ENCODE assay signal across 9 cellular contexts in the genomic region with DNA sequence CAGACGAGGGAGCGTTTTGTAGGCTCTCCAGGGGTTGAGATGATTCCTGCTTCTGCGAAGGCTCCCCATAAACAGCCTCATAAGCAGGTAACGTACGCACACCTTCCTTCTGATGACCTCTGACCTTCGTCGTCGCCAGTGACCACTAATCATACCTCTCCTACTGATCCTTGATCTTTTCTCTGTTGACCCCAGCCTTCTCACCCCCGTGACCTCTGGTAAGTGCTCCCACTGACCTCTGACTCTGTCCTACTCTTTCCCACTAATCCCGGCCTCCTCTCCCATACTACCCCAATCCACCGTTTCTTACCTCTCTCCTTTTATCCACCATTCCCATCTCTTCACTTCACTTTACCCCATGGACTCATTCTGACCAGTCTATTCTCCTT. TPM values are rescaled to one million over a fixed set of nuclear protein-coding genes. Genes with fewer than 3 reads are reported as not detected.
DNase-seq lines count a peak whose midpoint lies in the region; ATAC-seq, FAIRE-seq and TF ChIP-seq lines count a peak whose summit lies in the region.
"Had no signal": no experiment of that assay in that cellular context is flagged by ENCODE, and none has a peak within 500 bp of the region (broad histone marks: within the 10 kb centered on the region; RNA-seq: fewer than 3 reads in every experiment).

No MANE protein-coding gene starts in this region.

- no peaks in the 10 kb centered on the region for H3K36me3 ChIP-seq in CD8-positive, alpha-beta T cell (ENCODE audit: insufficient read depth, low read length)
- H3K36me3 ChIP-seq in osteoblast (ENCODE audit: insufficient read depth, low read length) = no peaks in the 10 kb centered on the region

- peaks cover 33% of the 10 kb centered on the region for H3K79me2 ChIP-seq in osteoblast (ENCODE audit: insufficient read depth, low read length)

- POLR2A ChIA-PET in CD8-positive, alpha-beta T cell (lab: Charles Lee) = interaction anchor here (0.8 to 1.1 kb wide), 4 partner anchors 79 to 188 kb away, joined by 3 to 5 read pairs (median 3); partner anchors contain the start of genes GALT, MYORG and SIGMAR1

- no peak for FAIRE-seq in GM12891 (lab: Jason Lieb, UNC)

- no peaks in the 10 kb centered on the region for H3K27me3 ChIP-seq in CD8-positive, alpha-beta T cell (ENCODE audit: insufficient read depth, low read length)
- peaks cover 20% of the 10 kb centered on the region for H3K27me3 ChIP-seq in osteoblast (ENCODE audit: insufficient read depth, low read length)

- CTCF ChIA-PET in CD8-positive, alpha-beta T cell (lab: Charles Lee) = interaction anchor here (1.0 kb wide), 2 partner anchors 56 to 175 kb away, joined by 3 to 4 read pairs; no protein-coding TSS in a partner anchor

- H3K4me1 Mint-ChIP-seq in CD8-positive, alpha-beta T cell (ENCODE audit: low read depth) = peaks cover 30% of the 10 kb centered on the region
- peaks cover 26 to 38% of the 10 kb centered on the region in 2 donors for H3K4me1 Mint-ChIP-seq in effector memory CD8-positive, alpha-beta T cell (ENCODE audit: low read depth in 2 of 2)

- H3K27ac ChIP-seq in CD8-positive, alpha-beta T cell (ENCODE audit: low read depth, low read length) = no peak overlapping the region
- no peak overlapping the region for H3K27ac ChIP-seq in osteoblast (ENCODE audit: low read depth, low read length)

- no peak for DNase-seq in CD8-positive, alpha-beta T cell
- DNase-seq in NB4 (ENCODE audit: low read depth) (no peak), osteoblast (ENCODE audit: insufficient read length, low spot score, missing footprints) (no peak), NCI-H82 (lab: John Stamatoyannopoulos, UW) (no peak), GM12891 (ENCODE audit: insufficient read length, low spot score) (no peak), SKM-1 treated with dmso at 0.1 percent for 144 hours (lab: John Stamatoyannopoulos, UW; ENCODE audit: unreplicated experiment) (no peak)
- no peak for DNase-seq in effector memory CD8-positive, alpha-beta T cell

- TF ChIP-seq POLR2A in NB4 (IDR thresholded peaks at IDR 0.05; ENCODE audit: extremely low read depth, insufficient read length) (no peak), GM12891 (IDR thresholded peaks at IDR 0.05; ENCODE audit: low read depth, low read length) (no peak)

- H3K4me2 ChIP-seq in osteoblast (ENCODE audit: insufficient read depth, low read length) = peak overlapping the region; percentile 95

- peaks cover 22% of the 10 kb centered on the region for H4K20me1 ChIP-seq in osteoblast (ENCODE audit: insufficient read depth, low read length)

- no peaks in the 10 kb centered on the region for H3K9me3 Mint-ChIP-seq in CD8-positive, alpha-beta T cell
- H3K9me3 Mint-ChIP-seq in effector memory CD8-positive, alpha-beta T cell = no peaks in the 10 kb centered on the region

- peaks cover 3% of the 10 kb centered on the region for H3K36me3 Mint-ChIP-seq in CD8-positive, alpha-beta T cell
- H3K36me3 Mint-ChIP-seq in effector memory CD8-positive, alpha-beta T cell (ENCODE audit: insufficient read depth) = peaks cover 4% of the 10 kb centered on the region

- no peaks in the 10 kb centered on the region for H3K27me3 Mint-ChIP-seq in CD8-positive, alpha-beta T cell (ENCODE audit: low read depth)
- peaks cover 0 to 10% of the 10 kb centered on the region in 2 donors for H3K27me3 Mint-ChIP-seq in effector memory CD8-positive, alpha-beta T cell

- H3K27ac Mint-ChIP-seq in CD8-positive, alpha-beta T cell = no peak overlapping the region
- peak overlapping the region; percentile 83 to 86 for H3K27ac Mint-ChIP-seq in effector memory CD8-positive, alpha-beta T cell

- H3K9me3 ChIP-seq in CD8-positive, alpha-beta T cell (ENCODE audit: low read length) = no peaks in the 10 kb centered on the region
- H3K9me3 ChIP-seq in osteoblast (ENCODE audit: low read depth, low read length) = no peaks in the 10 kb centered on the region

- peak overlapping the region; percentile 90 for H3K4me3 Mint-ChIP-seq in CD8-positive, alpha-beta T cell
- H3K4me3 Mint-ChIP-seq in effector memory CD8-positive, alpha-beta T cell = peak overlapping the region; percentile 84 to 86

- H3K4me3 ChIP-seq in CD8-positive, alpha-beta T cell (ENCODE audit: low read depth, low read length) = peak overlapping the region; percentile 34
- H3K4me3 ChIP-seq in NB4 (ENCODE audit: low read depth, low read length) (peak overlapping the region; percentile 44), osteoblast (ENCODE audit: insufficient read depth, low read length) (peak overlapping the region; percentile 71)

- peak overlapping the region; percentile 98 for H2AFZ ChIP-seq in osteoblast (ENCODE audit: low read length)

- intact Hi-C loops in CD8-positive, alpha-beta T cell (cut with DNase I, micrococcal nuclease) = loop anchor here (1.0 to 5.0 kb wide), 17 partner anchors 63 to 1578 kb away; partner anchors contain the start of genes RPP25L (in 2 of the 2), SIGMAR1 (in 2 of the 2), DNAJB5 (in 1 of the 2) and ENHO (in 1 of the 2)

- no peak for ATAC-seq in CD8-positive, alpha-beta T cell
- no peak for ATAC-seq in effector memory CD8-positive, alpha-beta T cell (replicated peaks)
- no peak for ATAC-seq in GM19452 (IDR thresholded peaks at IDR 0.05; ENCODE audit: unreplicated experiment)

- H3K4me1 ChIP-seq in CD8-positive, alpha-beta T cell (ENCODE audit: insufficient read depth, low read length) = peaks cover 14% of the 10 kb centered on the region
- peaks cover 33% of the 10 kb centered on the region for H3K4me1 ChIP-seq in osteoblast (ENCODE audit: insufficient read depth, low read length)

- TF ChIP-seq CTCF in CD8-positive, alpha-beta T cell (IDR thresholded peaks at IDR 0.05) = no peak
- TF ChIP-seq CTCF in NB4 (IDR thresholded peaks at IDR 0.05; ENCODE audit: low read depth, low read length) = no peak
- no peak for TF ChIP-seq CTCF in osteoblast (IDR thresholded peaks at IDR 0.05; ENCODE audit: extremely low read depth, low read depth, low read length)

TF ChIP-seq in GM12891, 5 proteins besides CTCF, POLR2A, EP300 and RAD21:
- no peak for TF ChIP-seq SPI1 (IDR thresholded peaks at IDR 0.05; ENCODE audit: low read depth, low read length)
- TF ChIP-seq POLR2AphosphoS5 (IDR thresholded peaks at IDR 0.05; ENCODE audit: low read depth, low read length) = no peak
- TF ChIP-seq POU2F2 (IDR thresholded peaks at IDR 0.05; ENCODE audit: low read depth, low read length) = no peak
- TF ChIP-seq TAF1 (IDR thresholded peaks at IDR 0.05; ENCODE audit: low read depth, low read length) = no peak
- no peak for TF ChIP-seq PAX5 (IDR thresholded peaks at IDR 0.05; ENCODE audit: insufficient read depth, low read length, severe bottlenecking)

RNA-seq across cellular contexts. Expression of gene DNAI1, which starts 0.4 kb away (rescaled TPM):
- total RNA-seq in CD8-positive, alpha-beta T cell = not detected
- 47.4 TPM in 1 of 2 replicates, not detected in the other for total RNA-seq in osteoblast
- not detected for polyA plus RNA-seq in GM12891 (2012; ENCODE audit: low read depth, missing spikeins)
- total RNA-seq: HT1080 had no signal

RNA-seq across cellular contexts. Expression of gene FAM219A, which starts 0.6 kb away (rescaled TPM):
- total RNA-seq in CD8-positive, alpha-beta T cell = 1 to 10 TPM; 5.5 to 5.9 TPM
- 8.5 and 9.4 TPM in 2 replicates for total RNA-seq in osteoblast
- 0.68 TPM for polyA plus RNA-seq in GM12891 (2012; ENCODE audit: low read depth, missing spikeins)
